Comparison of ENCODE assay signal across 8 cellular contexts in the genomic region with DNA sequence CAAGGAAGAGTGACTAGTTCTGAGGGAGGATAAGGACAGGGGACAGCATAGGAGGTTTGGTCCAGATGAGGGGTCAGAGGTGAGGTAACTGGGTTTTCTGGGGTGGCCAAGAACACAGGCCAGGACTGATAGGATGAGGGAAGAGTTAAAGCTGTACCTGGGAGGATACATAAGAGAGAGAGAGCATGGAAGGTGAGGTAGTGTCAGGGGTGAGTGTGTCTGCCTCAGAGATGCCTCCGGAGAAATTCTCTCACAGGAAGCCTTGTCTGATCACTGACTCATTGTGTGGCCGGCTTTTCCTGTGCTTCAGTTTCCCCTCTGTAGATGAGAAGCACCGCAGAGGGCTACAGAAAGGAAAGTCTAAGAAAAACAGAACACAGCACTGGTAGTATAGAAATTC. TPM values are rescaled to one million over a fixed set of nuclear protein-coding genes. Genes with fewer than 3 reads are reported as not detected.
A peak's percentile ranks its signal among the peaks of the same experiment; 100 is the strongest.
DNase-seq lines count a peak whose midpoint lies in the region; ATAC-seq and TF ChIP-seq lines count a peak whose summit lies in the region.

No MANE protein-coding gene starts in this region.

- TF ChIP-seq EP300 in upper lobe of left lung (IDR thresholded peaks at IDR 0.05) = no peak

- no peak overlapping the region for H3K4ac ChIP-seq in mesenchymal stem cell (ENCODE audit: low read depth in 1 of 2, low read length in 2 of 2)

- DNase-seq in AML-193 (lab: John Stamatoyannopoulos, UW) = peak; percentile 76 to 77
- peak; percentile 50 for DNase-seq in NOMO-1 treated with DMSO at 0.1 percent for 48 hours (lab: John Stamatoyannopoulos, UW; ENCODE audit: unreplicated experiment)
- DNase-seq in activated T-helper 1 cell treated with anti-CD3 and anti-CD28 coated beads, Interleukin-12 subunit alpha, Interleukin-12 subunit beta, Interleukin-2, Interleukin-4 antibody, amounts not matched to agents 30 ng/mL and 10 ng/mL and 1 ng/mL, durations not matched to agents 14 hours and 24 hours and 36 hours (ENCODE audit: low spot score) = peak; percentile 72
- DNase-seq in mesenchymal stem cell = peak; percentile 34
- peak in 1 of 2 donors; percentile 28 for DNase-seq in upper lobe of left lung
- no peak for DNase-seq in esophagus squamous epithelium (lab: John Stamatoyannopoulos, UW)
- no peak for DNase-seq in Calu3

- H2AK5ac ChIP-seq in mesenchymal stem cell (ENCODE audit: low read length, severe bottlenecking) = no peak overlapping the region

- H3K9me3 Mint-ChIP-seq in activated T-helper 1 cell treated with anti-CD3 and anti-CD28 coated beads, Interleukin-12 subunit alpha, Interleukin-12 subunit beta, Interleukin-2, Interleukin-4 antibody, amounts not matched to agents 30 ng/mL and 10 ng/mL and 1 ng/mL, durations not matched to agents 14 hours and 24 hours and 36 hours = no peaks in the 10 kb centered on the region
- peaks cover 3% of the 10 kb centered on the region for H3K9me3 Mint-ChIP-seq in Calu3 (ENCODE audit: low read depth, unreplicated experiment)

- H4K8ac ChIP-seq in mesenchymal stem cell (ENCODE audit: low read length) = peak overlapping the region; percentile 37

- CTCF ChIA-PET in Calu3 (lab: Charles Lee) = interaction anchor here (0.6 kb wide), 1 partner anchor 1269 kb away, joined by 9 read pairs; no protein-coding TSS in a partner anchor

- no peak overlapping the region for H3K27ac ChIP-seq in mesenchymal stem cell (ENCODE audit: low read length, poor library complexity, severe bottlenecking)
- H3K27ac ChIP-seq in upper lobe of left lung = peak overlapping the region in 2 of 4 donors; percentile 11 to 12
- peak overlapping the region in 2 of 4 donors; percentile 34 to 39 for H3K27ac ChIP-seq in esophagus squamous epithelium

- no peaks in the 10 kb centered on the region for H3K36me3 ChIP-seq in mesenchymal stem cell (ENCODE audit: control insufficient read depth in 1 of 2, insufficient read depth in 2 of 2, low read depth in 1 of 2, low read length in 2 of 2)
- no peaks in the 10 kb centered on the region for H3K36me3 ChIP-seq in upper lobe of left lung
- H3K36me3 ChIP-seq in esophagus squamous epithelium = no peaks in the 10 kb centered on the region

- peak; percentile 71 for ATAC-seq in GM21528 (IDR thresholded peaks at IDR 0.05; ENCODE audit: low FRiP score, unreplicated experiment)
- peak; percentile 32 to 44 for ATAC-seq in upper lobe of left lung (ENCODE audit: low FRiP score in 2 of 2)

- no peak overlapping the region for H4K91ac ChIP-seq in mesenchymal stem cell (ENCODE audit: low read length)

- peak overlapping the region in 1 of 2 experiments; percentile 14 for H3K18ac ChIP-seq in mesenchymal stem cell (ENCODE audit: low read depth in 1 of 2, low read length in 2 of 2)

- TF ChIP-seq POLR2A in upper lobe of left lung (IDR thresholded peaks at IDR 0.05) = no peak
- no peak for TF ChIP-seq POLR2A in esophagus squamous epithelium (IDR thresholded peaks at IDR 0.05)

- H2BK120ac ChIP-seq in mesenchymal stem cell (ENCODE audit: low read depth, low read length) = no peak overlapping the region

- TF ChIP-seq CTCF in upper lobe of left lung (IDR thresholded peaks at IDR 0.05) (no peak), esophagus squamous epithelium (IDR thresholded peaks at IDR 0.05) (no peak), Calu3 (IDR thresholded peaks at IDR 0.05; ENCODE audit: unreplicated experiment) (no peak)

- peak overlapping the region; percentile 62 for H3K4me3 Mint-ChIP-seq in activated T-helper 1 cell treated with anti-CD3 and anti-CD28 coated beads, Interleukin-12 subunit alpha, Interleukin-12 subunit beta, Interleukin-2, Interleukin-4 antibody, amounts not matched to agents 30 ng/mL and 10 ng/mL and 1 ng/mL, durations not matched to agents 14 hours and 24 hours and 36 hours
- no peak overlapping the region for H3K4me3 Mint-ChIP-seq in Calu3 (ENCODE audit: low read depth, unreplicated experiment)

- H3K4me1 Mint-ChIP-seq in activated T-helper 1 cell treated with anti-CD3 and anti-CD28 coated beads, Interleukin-12 subunit alpha, Interleukin-12 subunit beta, Interleukin-2, Interleukin-4 antibody, amounts not matched to agents 30 ng/mL and 10 ng/mL and 1 ng/mL, durations not matched to agents 14 hours and 24 hours and 36 hours (ENCODE audit: low read depth) = no peaks in the 10 kb centered on the region
- no peaks in the 10 kb centered on the region for H3K4me1 Mint-ChIP-seq in Calu3 (ENCODE audit: low read depth, unreplicated experiment)

- H2BK15ac ChIP-seq in mesenchymal stem cell (ENCODE audit: low read depth, poor library complexity, severe bottlenecking) = peak overlapping the region; percentile 89

- no peak overlapping the region for H3K23ac ChIP-seq in mesenchymal stem cell (ENCODE audit: low read length in 2 of 2)

- peaks cover 9% of the 10 kb centered on the region for H3K36me3 Mint-ChIP-seq in activated T-helper 1 cell treated with anti-CD3 and anti-CD28 coated beads, Interleukin-12 subunit alpha, Interleukin-12 subunit beta, Interleukin-2, Interleukin-4 antibody, amounts not matched to agents 30 ng/mL and 10 ng/mL and 1 ng/mL, durations not matched to agents 14 hours and 24 hours and 36 hours (ENCODE audit: low read depth)
- H3K36me3 Mint-ChIP-seq in Calu3 (ENCODE audit: insufficient read depth, unreplicated experiment) = no peaks in the 10 kb centered on the region

- no peaks in the 10 kb centered on the region for H3K27me3 Mint-ChIP-seq in activated T-helper 1 cell treated with anti-CD3 and anti-CD28 coated beads, Interleukin-12 subunit alpha, Interleukin-12 subunit beta, Interleukin-2, Interleukin-4 antibody, amounts not matched to agents 30 ng/mL and 10 ng/mL and 1 ng/mL, durations not matched to agents 14 hours and 24 hours and 36 hours (ENCODE audit: insufficient read depth)
- H3K27me3 Mint-ChIP-seq in Calu3 (ENCODE audit: unreplicated experiment) = no peaks in the 10 kb centered on the region

- H3K9me3 ChIP-seq in mesenchymal stem cell (ENCODE audit: control insufficient read depth, low read length) (no peaks in the 10 kb centered on the region), upper lobe of left lung (no peaks in the 10 kb centered on the region), esophagus squamous epithelium (no peaks in the 10 kb centered on the region)

- H3K4me1 ChIP-seq in mesenchymal stem cell (ENCODE audit: control insufficient read depth, insufficient read depth, low read depth, low read length) (peaks cover 2% of the 10 kb centered on the region), upper lobe of left lung (no peaks in the 10 kb centered on the region), esophagus squamous epithelium (no peaks in the 10 kb centered on the region)

- peak overlapping the region; percentile 88 for H3K27ac Mint-ChIP-seq in activated T-helper 1 cell treated with anti-CD3 and anti-CD28 coated beads, Interleukin-12 subunit alpha, Interleukin-12 subunit beta, Interleukin-2, Interleukin-4 antibody, amounts not matched to agents 30 ng/mL and 10 ng/mL and 1 ng/mL, durations not matched to agents 14 hours and 24 hours and 36 hours
- H3K27ac Mint-ChIP-seq in Calu3 (ENCODE audit: unreplicated experiment) = no peak overlapping the region

- no peak overlapping the region for H2AFZ ChIP-seq in mesenchymal stem cell (ENCODE audit: low read depth, low read length)

- H3K4me3 ChIP-seq in mesenchymal stem cell (ENCODE audit: insufficient read depth in 1 of 2, low read depth in 1 of 2, low read length in 2 of 2) (no peak overlapping the region), upper lobe of left lung (no peak overlapping the region), esophagus squamous epithelium (no peak overlapping the region)

- WGBS in mesenchymal stem cell = 19% methylated on average over 3 of the region's 3 CpGs
- WGBS in upper lobe of left lung, 2 donors = 32 to 46% methylated on average over 3 of the region's 3 CpGs
- WGBS in esophagus squamous epithelium, 2 donors = 40 to 42% methylated on average over 3 of the region's 3 CpGs

- no peak overlapping the region for H2BK5ac ChIP-seq in mesenchymal stem cell (ENCODE audit: low read depth, low read length, poor library complexity, severe bottlenecking)

- no TSS peak for BruUV-seq in Calu3 (replicated peaks; lab: Mats Ljungman, UMichigan)

- H3K27me3 ChIP-seq in mesenchymal stem cell (ENCODE audit: control insufficient read depth in 1 of 2, insufficient read depth in 1 of 2, low read length in 2 of 2) (no peaks in the 10 kb centered on the region), upper lobe of left lung (no peaks in the 10 kb centered on the region), esophagus squamous epithelium (no peaks in the 10 kb centered on the region)

- H2BK12ac ChIP-seq in mesenchymal stem cell (ENCODE audit: low read length in 2 of 2) = no peak overlapping the region

- H3K4me2 ChIP-seq in mesenchymal stem cell (ENCODE audit: low read length, poor library complexity, severe bottlenecking) = no peak overlapping the region

- H3K79me1 ChIP-seq in mesenchymal stem cell (replicated peaks; ENCODE audit: low read length, poor library complexity, severe bottlenecking) = no peaks in the 10 kb centered on the region

- intact Hi-C loops in activated T-helper 1 cell treated with anti-CD3 and anti-CD28 coated beads, Interleukin-12 subunit alpha, Interleukin-12 subunit beta, Interleukin-2, Interleukin-4 antibody, amounts not matched to agents 30 ng/mL and 10 ng/mL and 1 ng/mL, durations not matched to agents 14 hours and 24 hours and 36 hours (cut with micrococcal nuclease) = loop anchor here (1.0 to 2.0 kb wide), 8 partner anchors 9 to 518 kb away; no protein-coding TSS in a partner anchor
- intact Hi-C loops in esophagus squamous epithelium (cut with DNase I) (no loop called here), Calu3 (cut with micrococcal nuclease; ENCODE audit: unreplicated experiment) (no loop called here)

- H3K14ac ChIP-seq in mesenchymal stem cell (ENCODE audit: low read length in 2 of 2) = no peak overlapping the region

- no peak overlapping the region for H3K9ac ChIP-seq in mesenchymal stem cell (ENCODE audit: low read length)

RNA-seq across cellular contexts. Expression of a gene that starts 40.2 kb away (rescaled TPM):
- total RNA-seq in activated T-helper 1 cell treated with anti-CD3 and anti-CD28 coated beads, Interleukin-12 subunit alpha, Interleukin-12 subunit beta, Interleukin-2, Interleukin-4 antibody, amounts not matched to agents 30 ng/mL and 10 ng/mL and 1 ng/mL, durations not matched to agents 14 hours and 24 hours and 36 hours = 113 and 114 TPM in 2 replicates
- polyA plus RNA-seq in mesenchymal stem cell (2013, experiment 1 of 2) = not detected
- polyA plus RNA-seq in mesenchymal stem cell (2013, experiment 2 of 2) = not detected
- total RNA-seq in upper lobe of left lung = under 1 TPM in 4 of 6 donors, not detected in 2; 0.46 to 0.91 (median 0.52) TPM
- under 1 TPM in 3 of 4 donors, not detected in 1; 0.15 to 0.57 (median 0.21) TPM for total RNA-seq in esophagus squamous epithelium
- total RNA-seq in Calu3 (2022) = not detected in 2 replicates

Comparison
In these comparisons a context has a peak if more than half of its experiments do, and no peak if none do; other contexts are left out.
1. DNase-seq: peak in AML-193 (2 of 2), NOMO-1 treated with DMSO at 0.1 percent for 48 hours (single experiment), activated T-helper 1 cell treated with anti-CD3 and anti-CD28 coated beads, Interleukin-12 subunit alpha, Interleukin-12 subunit beta, Interleukin-2, Interleukin-4 antibody, amounts not matched to agents 30 ng/mL and 10 ng/mL and 1 ng/mL, durations not matched to agents 14 hours and 24 hours and 36 hours (single experiment) and mesenchymal stem cell (single experiment); none in esophagus squamous epithelium (single experiment) and Calu3 (single experiment).
2. RNA of a gene that starts 40.2 kb away (total RNA-seq): 113 to 114 TPM in activated T-helper 1 cell treated with anti-CD3 and anti-CD28 coated beads, Interleukin-12 subunit alpha, Interleukin-12 subunit beta, Interleukin-2, Interleukin-4 antibody, amounts not matched to agents 30 ng/mL and 10 ng/mL and 1 ng/mL, durations not matched to agents 14 hours and 24 hours and 36 hours; 0.46 to 0.91 TPM in upper lobe of left lung, 0.15 to 0.57 TPM in esophagus squamous epithelium and not detected in Calu3; every median in the first group is over 10 times any median in the second.